ENCODE assay signal across 17 cellular contexts in genomic region chr1:41981796-41982195, GRCh38.
"Had no signal": no experiment of that assay in that cellular context is flagged by ENCODE, and none has a peak within 500 bp of the region (broad histone marks: within the 10 kb centered on the region; RNA-seq: fewer than 3 reads in every experiment).

No MANE protein-coding gene starts in this region.

- H3K27me3 Mint-ChIP-seq: activated CD4-positive, alpha-beta T cell treated with anti-CD3 and anti-CD28 coated beads for 36 hours; central memory CD8-positive, alpha-beta T cell had no signal

- H3K27me3 ChIP-seq: body of pancreas, esophagus squamous epithelium, thyroid gland had no signal

- H3K4me3 ChIP-seq: body of pancreas, coronary artery, esophagus squamous epithelium, thyroid gland had no signal

- H3K4me1 ChIP-seq: body of pancreas, thyroid gland had no signal

- H3K27ac ChIP-seq: body of pancreas, coronary artery, esophagus squamous epithelium, thyroid gland, WERI-Rb-1 had no signal

- H3K27ac Mint-ChIP-seq: activated CD4-positive, alpha-beta T cell treated with anti-CD3 and anti-CD28 coated beads for 36 hours; activated naive CD4-positive, alpha-beta T cell treated with anti-CD3 and anti-CD28 coated beads, Interleukin-2, amount 50 U/mL, for 72 hours; nephron progenitor cell; stimulated activated naive B cell treated with anti-CD40 and anti-IgM and Interleukin-4, amounts not matched to agents 10 μg/mL and 1 μg/mL and 100 μg/mL, for 72 hours had no signal

- DNase-seq: activated effector memory CD4-positive, alpha-beta T cell treated with anti-CD3 and anti-CD28 coated beads, Interleukin-2, amount 50 U/mL, for 16 hours; amygdala; body of pancreas; esophagus squamous epithelium; hypothalamus; mesendoderm; nephron progenitor cell; occipital lobe; stimulated activated CD4-positive, alpha-beta T cell treated with anti-CD3 and anti-CD28 coated beads, Interleukin-2, amount 100 ng/mL, for 48 hours; stimulated activated naive B cell treated with anti-CD40 and anti-IgM and Interleukin-4, amounts not matched to agents 10 μg/mL and 1 μg/mL and 100 μg/mL, for 72 hours; T1000; thyroid gland; WERI-Rb-1 had no signal

- H3K36me3 Mint-ChIP-seq: activated naive CD4-positive, alpha-beta T cell treated with anti-CD3 and anti-CD28 coated beads, Interleukin-2, amount 50 U/mL, for 72 hours; stimulated activated naive B cell treated with anti-CD40 and anti-IgM and Interleukin-4, amounts not matched to agents 10 μg/mL and 1 μg/mL and 100 μg/mL, for 72 hours had no signal

- H3K9me3 Mint-ChIP-seq: activated naive CD4-positive, alpha-beta T cell treated with anti-CD3 and anti-CD28 coated beads, Interleukin-2, amount 50 U/mL, for 72 hours; central memory CD8-positive, alpha-beta T cell; nephron progenitor cell; stimulated activated naive B cell treated with anti-CD40 and anti-IgM and Interleukin-4, amounts not matched to agents 10 μg/mL and 1 μg/mL and 100 μg/mL, for 72 hours had no signal

- H3K4me3 Mint-ChIP-seq: activated CD4-positive, alpha-beta T cell treated with anti-CD3 and anti-CD28 coated beads for 36 hours; nephron progenitor cell; stimulated activated naive B cell treated with anti-CD40 and anti-IgM and Interleukin-4, amounts not matched to agents 10 μg/mL and 1 μg/mL and 100 μg/mL, for 72 hours had no signal

- H3K4me1 Mint-ChIP-seq: nephron progenitor cell had no signal

- ATAC-seq: body of pancreas had no signal

- H3K9me3 ChIP-seq: body of pancreas, esophagus squamous epithelium, thyroid gland had no signal

- H3K36me3 ChIP-seq: esophagus squamous epithelium, thyroid gland, WERI-Rb-1 had no signal
